In genomic region chr1:183180213-183180612, GRCh38 we compare ENCODE assay signal across 9 cellular contexts. TPM values are rescaled to one million over a fixed set of nuclear protein-coding genes. Genes with fewer than 3 reads are reported as not detected.
DNase-seq lines count a peak whose midpoint lies in the region; ATAC-seq, FAIRE-seq and TF ChIP-seq lines count a peak whose summit lies in the region.
"Had no signal": no experiment of that assay in that cellular context is flagged by ENCODE, and none has a peak within 500 bp of the region (broad histone marks: within the 10 kb centered on the region; RNA-seq: fewer than 3 reads in every experiment).

No MANE protein-coding gene starts in this region.

- TF ChIP-seq CTCF in endothelial cell of umbilical vein (IDR thresholded peaks at IDR 0.05; ENCODE audit: extremely low read depth in 1 of 2, insufficient read depth in 1 of 2, low read depth in 1 of 2, low read length in 2 of 2), result no peak
- TF ChIP-seq CTCF in pancreas (IDR thresholded peaks at IDR 0.05), result no peak

- POLR2A ChIA-PET in endothelial cell of umbilical vein (lab: Charles Lee), result no interaction called here

- FAIRE-seq in endothelial cell of umbilical vein (lab: Jason Lieb, UNC) (peak; percentile 83), pancreas (lab: Jason Lieb, UNC) (peak; percentile 23)

- DNase-seq in EL (peak; percentile 84), NCI-H2107 (lab: John Stamatoyannopoulos, UW) (peak; percentile 37), endothelial cell of umbilical vein (ENCODE audit: low read depth, low spot score) (peak; percentile 87), pancreas (peak in 4 of 6 donors; percentile 35 to 49 (median 44)), SIG-M5 treated with dmso at 0.1 percent for 504 hours (lab: John Stamatoyannopoulos, UW; ENCODE audit: unreplicated experiment) (no peak)
- DNase-seq in activated CD4-positive, alpha-beta T cell treated with anti-CD3 and anti-CD28 coated beads, Interleukin-2, amount 10 ng/mL, durations not matched to agents 24 days and 14 days, result no peak

- no peak for TF ChIP-seq POLR2A in endothelial cell of umbilical vein (IDR thresholded peaks at IDR 0.05; ENCODE audit: low read depth, low read length)

- no peak overlapping the region for H3K4me3 Mint-ChIP-seq in activated CD4-positive, alpha-beta T cell treated with anti-CD3 and anti-CD28 coated beads, Interleukin-2, amount 10 ng/mL, durations not matched to agents 24 days and 14 days

- CTCF ChIA-PET in endothelial cell of umbilical vein (lab: Charles Lee), result interaction anchor here (1.2 to 1.5 kb wide), 2 partner anchors 55 to 217 kb away, joined by 3 to 5 read pairs; no protein-coding TSS in a partner anchor

- H3K4me3 ChIP-seq in endothelial cell of umbilical vein (replicated peaks in 1 of 3; ENCODE audit: insufficient read depth in 1 of 3, low read depth in 1 of 3, low read length in 3 of 3) (no peak overlapping the region), pancreas (no peak overlapping the region)
- H3K4me3 ChIP-seq: dorsolateral prefrontal cortex had no signal

- H2AFZ ChIP-seq in endothelial cell of umbilical vein (ENCODE audit: low read depth, low read length), result peak overlapping the region; percentile 90

- H3K9me3 Mint-ChIP-seq in activated CD4-positive, alpha-beta T cell treated with anti-CD3 and anti-CD28 coated beads, Interleukin-2, amount 10 ng/mL, durations not matched to agents 24 days and 14 days, result no peaks in the 10 kb centered on the region

- peak overlapping the region; percentile 53 for H3K9ac ChIP-seq in endothelial cell of umbilical vein (replicated peaks; ENCODE audit: extremely low read depth, insufficient read depth, low read length)

- H3K36me3 Mint-ChIP-seq in activated CD4-positive, alpha-beta T cell treated with anti-CD3 and anti-CD28 coated beads, Interleukin-2, amount 10 ng/mL, durations not matched to agents 24 days and 14 days (ENCODE audit: low read depth), result no peaks in the 10 kb centered on the region

- peak overlapping the region; percentile 51 for H3K4me2 ChIP-seq in endothelial cell of umbilical vein (ENCODE audit: insufficient read depth, low read length)

- BruUV-seq in endothelial cell of umbilical vein (replicated peaks; lab: Mats Ljungman, UMichigan), result no TSS peak

- H3K4me1 Mint-ChIP-seq in activated CD4-positive, alpha-beta T cell treated with anti-CD3 and anti-CD28 coated beads, Interleukin-2, amount 10 ng/mL, durations not matched to agents 24 days and 14 days, result peaks cover 10% of the 10 kb centered on the region

- dilution Hi-C loops in endothelial cell of umbilical vein (cut with MboI; ENCODE audit: extremely low pct_ligation_motif_present, low sequenced_read_pairs), result no loop called here

- WGBS in pancreas, 2 donors, result 6% methylated on average over 3 of the region's 3 CpGs

- H3K9me1 ChIP-seq in endothelial cell of umbilical vein (replicated peaks; ENCODE audit: control insufficient read depth, extremely low read depth, insufficient read depth, low read length), result no peaks in the 10 kb centered on the region

- H3K27me3 Mint-ChIP-seq in activated CD4-positive, alpha-beta T cell treated with anti-CD3 and anti-CD28 coated beads, Interleukin-2, amount 10 ng/mL, durations not matched to agents 24 days and 14 days, result no peaks in the 10 kb centered on the region

- no peaks in the 10 kb centered on the region for H4K20me1 ChIP-seq in endothelial cell of umbilical vein (replicated peaks; ENCODE audit: control insufficient read depth, extremely low read depth, insufficient read depth, low read length)

- H3K27ac Mint-ChIP-seq in activated CD4-positive, alpha-beta T cell treated with anti-CD3 and anti-CD28 coated beads, Interleukin-2, amount 10 ng/mL, durations not matched to agents 24 days and 14 days, result no peak overlapping the region

- H3K9me3 ChIP-seq in endothelial cell of umbilical vein (replicated peaks; ENCODE audit: control insufficient read depth, insufficient read depth, low read length) (no peaks in the 10 kb centered on the region), pancreas (no peaks in the 10 kb centered on the region)

- H3K27ac ChIP-seq in endothelial cell of umbilical vein (ENCODE audit: insufficient read depth, low read depth, low read length), result peak overlapping the region; percentile 90
- peak overlapping the region; percentile 2 to 69 (median 31) for H3K27ac ChIP-seq in pancreas

- H3K79me2 ChIP-seq in endothelial cell of umbilical vein (ENCODE audit: control insufficient read depth, insufficient read depth, low read length), result no peaks in the 10 kb centered on the region

- intact Hi-C loops in endothelial cell of umbilical vein (cut with micrococcal nuclease) (loop anchor here (1.0 to 2.0 kb wide), 5 partner anchors 16 to 158 kb away; no protein-coding TSS in a partner anchor), pancreas (cut with DNase I) (no loop called here)
- intact Hi-C loops in activated CD4-positive, alpha-beta T cell treated with anti-CD3 and anti-CD28 coated beads, Interleukin-2, amount 10 ng/mL, durations not matched to agents 24 days and 14 days (cut with micrococcal nuclease), result no loop called here

- ATAC-seq in pancreas, result peak; percentile 46 to 81 (median 76)
- no peak for ATAC-seq in GM21526 (IDR thresholded peaks at IDR 0.05; ENCODE audit: low FRiP score, unreplicated experiment)
- no peak for ATAC-seq in HG03159 (IDR thresholded peaks at IDR 0.05; ENCODE audit: unreplicated experiment)

- H3K4me1 ChIP-seq in endothelial cell of umbilical vein (ENCODE audit: control insufficient read depth, extremely low read depth, insufficient read depth, low read length), result peaks cover 14% of the 10 kb centered on the region
- no peaks in the 10 kb centered on the region for H3K4me1 ChIP-seq in pancreas

- H3K27me3 ChIP-seq in endothelial cell of umbilical vein (ENCODE audit: control insufficient read depth in 2 of 2, insufficient read depth in 2 of 2, low read length in 2 of 2) (no peaks in the 10 kb centered on the region), pancreas (no peaks in the 10 kb centered on the region)

- H3K36me3 ChIP-seq in endothelial cell of umbilical vein (ENCODE audit: control insufficient read depth in 2 of 2, extremely low read depth in 1 of 2, insufficient read depth in 2 of 2, low read length in 2 of 2) (no peaks in the 10 kb centered on the region), pancreas (no peaks in the 10 kb centered on the region)

TF ChIP-seq in endothelial cell of umbilical vein, 7 proteins besides CTCF, POLR2A, EP300 and RAD21:
- TF ChIP-seq FOS (IDR thresholded peaks at IDR 0.05; ENCODE audit: borderline replicate concordance, insufficient read depth, low read length), result no peak
- no peak for TF ChIP-seq GATA2 (IDR thresholded peaks at IDR 0.05; ENCODE audit: insufficient read depth, insufficient read length, low read depth, low read length)
- TF ChIP-seq MAX (IDR thresholded peaks at IDR 0.05; ENCODE audit: insufficient read depth, insufficient read length), result no peak
- TF ChIP-seq MYC (IDR thresholded peaks at IDR 0.05; ENCODE audit: low read depth, low read length), result no peak
- no peak for TF ChIP-seq EZH2 (IDR thresholded peaks at IDR 0.05; ENCODE audit: borderline replicate concordance, low read depth, low read length, severe bottlenecking)
- TF ChIP-seq POLR2AphosphoS5 (IDR thresholded peaks at IDR 0.05; ENCODE audit: insufficient read depth, low read depth, low read length), result no peak
- TF ChIP-seq JUN (IDR thresholded peaks at IDR 0.05; ENCODE audit: borderline replicate concordance, insufficient read depth, insufficient read length, low read depth), result no peak

RNA-seq across cellular contexts. Expression of gene LAMC2, which starts 5.9 kb away (rescaled TPM):
- total RNA-seq in endothelial cell of umbilical vein, result 0.82 and 4.0 TPM in 2 replicates
- polyA plus RNA-seq in endothelial cell of umbilical vein, result 0.14 and 0.23 TPM in 2 replicates
- 0.22 and 0.23 TPM in 2 replicates for polyA plus RNA-seq in endothelial cell of umbilical vein (2011; cell fraction: cytosol; rRNA removed)
- 0.94 and 1.4 TPM in 2 replicates for polyA plus RNA-seq in endothelial cell of umbilical vein (2011; cell fraction: nucleus; rRNA removed)
- polyA plus RNA-seq in endothelial cell of umbilical vein (2012), result 29.2 and 52.7 TPM in 2 replicates
- 0.42 and 0.90 TPM in 2 replicates for polyA minus RNA-seq in endothelial cell of umbilical vein
- polyA minus RNA-seq in endothelial cell of umbilical vein (2011; cell fraction: cytosol; rRNA and poly(A)+ RNA removed), result not detected
- polyA minus RNA-seq in endothelial cell of umbilical vein (2011; cell fraction: nucleus; rRNA and poly(A)+ RNA removed), result 0.96 and 1.8 TPM in 2 replicates
- 10 to 100 TPM in 2 of 6 donors, 1 to 10 TPM in 4; 1.3 to 31.2 (median 2.2) TPM for total RNA-seq in pancreas
- polyA plus RNA-seq in pancreas, result 1 to 10 TPM; 1.8 to 2.7 TPM
- 0.05 and 0.07 TPM in 2 replicates for total RNA-seq in activated CD4-positive, alpha-beta T cell treated with anti-CD3 and anti-CD28 coated beads, Interleukin-2, amount 10 ng/mL, durations not matched to agents 24 days and 14 days

Comparison
In these comparisons a context has a peak if more than half of its experiments do, and no peak if none do; other contexts are left out.
1. DNase-seq: peak in EL (single experiment), NCI-H2107 (single experiment), endothelial cell of umbilical vein (single experiment) and pancreas (4 of 6); none in SIG-M5 treated with dmso at 0.1 percent for 504 hours (single experiment) and activated CD4-positive, alpha-beta T cell treated with anti-CD3 and anti-CD28 coated beads, Interleukin-2, amount 10 ng/mL, durations not matched to agents 24 days and 14 days (single experiment).
2. ATAC-seq: peak in pancreas (4 of 4); none in GM21526 (single experiment) and HG03159 (single experiment).